In genomic region chr1:89198500-89199072, GRCh38 we compare ENCODE assay signal across 8 cellular contexts. TPM values are rescaled to one million over a fixed set of nuclear protein-coding genes. Genes with fewer than 3 reads are reported as not detected.
A peak's percentile ranks its signal among the peaks of the same experiment; 100 is the strongest.
DNase-seq lines count a peak whose midpoint lies in the region; ATAC-seq and TF ChIP-seq lines count a peak whose summit lies in the region.

GBP4 (minus strand) TSS chr1:89198942; CDS start chr1:89198834, 108 bp downstream.

- H3K27ac Mint-ChIP-seq in endothelial cell (ENCODE audit: unreplicated experiment) = peak within 1 kb of the TSS; percentile 82
- peak within 1 kb of the TSS; percentile 93 to 100 (median 97) for H3K27ac Mint-ChIP-seq in naive thymus-derived CD8-positive, alpha-beta T cell

- peaks cover 39% of the 10 kb centered on the region for H3K4me1 Mint-ChIP-seq in endothelial cell (ENCODE audit: unreplicated experiment)
- H3K4me1 Mint-ChIP-seq in naive thymus-derived CD8-positive, alpha-beta T cell = peaks cover 20 to 81% (median 69%) of the 10 kb centered on the region in 4 donors

- TF ChIP-seq CTCF in HL-60 (IDR thresholded peaks at IDR 0.05; ENCODE audit: insufficient read depth, low read length) (no peak), endothelial cell (IDR thresholded peaks at IDR 0.05; ENCODE audit: unreplicated experiment) (no peak)

- H3K9me3 Mint-ChIP-seq in endothelial cell (ENCODE audit: unreplicated experiment) = no peaks in the 10 kb centered on the region
- H3K9me3 Mint-ChIP-seq in naive thymus-derived CD8-positive, alpha-beta T cell = peaks cover 0 to 4% (median 2%) of the 10 kb centered on the region in 9 donors

- peak within 1 kb of the TSS; percentile 40 for H3K4me3 ChIP-seq in HL-60 (replicated peaks; ENCODE audit: insufficient read depth, low read length)
- H3K4me3 ChIP-seq in stomach smooth muscle (ENCODE audit: low read length in 2 of 2) = peak within 1 kb of the TSS; percentile 78 to 86

- H3K36me3 Mint-ChIP-seq in endothelial cell (ENCODE audit: low read depth, unreplicated experiment) = peaks cover 20% of the 10 kb centered on the region
- peaks cover 18 to 46% (median 32%) of the 10 kb centered on the region in 3 donors for H3K36me3 Mint-ChIP-seq in naive thymus-derived CD8-positive, alpha-beta T cell

- POLR2A ChIA-PET in naive thymus-derived CD8-positive, alpha-beta T cell (lab: Charles Lee) = interaction anchor here (1.0 to 3.0 kb wide), 6 partner anchors 61 to 113 kb away, joined by 3 to 12 read pairs (median 3); partner anchors contain the start of genes GBP2 and GBP5

- H3K27me3 Mint-ChIP-seq in endothelial cell (ENCODE audit: unreplicated experiment) = peaks cover 2% of the 10 kb centered on the region
- no peaks in the 10 kb centered on the region for H3K27me3 Mint-ChIP-seq in naive thymus-derived CD8-positive, alpha-beta T cell

- H3K9me3 ChIP-seq in stomach smooth muscle (ENCODE audit: control insufficient read depth in 2 of 2, low read length in 2 of 2) = no peaks in the 10 kb centered on the region

- H3K27ac ChIP-seq in HL-60 (replicated peaks) = no peak within 1 kb of the TSS
- peak within 1 kb of the TSS; percentile 1 for H3K27ac ChIP-seq in stomach smooth muscle (ENCODE audit: low read length)

- H3K4me3 Mint-ChIP-seq in endothelial cell (ENCODE audit: unreplicated experiment) = peak within 1 kb of the TSS; percentile 92
- peak within 1 kb of the TSS; percentile 90 to 99 (median 96) for H3K4me3 Mint-ChIP-seq in naive thymus-derived CD8-positive, alpha-beta T cell

- H3K4me1 ChIP-seq in stomach smooth muscle (ENCODE audit: control insufficient read depth, insufficient read depth, low read length) = no peaks in the 10 kb centered on the region

- peak; percentile 29 for DNase-seq in AG08395 (ENCODE audit: low spot score)
- DNase-seq in HL-60 (ENCODE audit: low read depth in 1 of 2, low spot score in 1 of 2) = no peak
- peak; percentile 11 to 25 for DNase-seq in activated CD8-positive, alpha-beta memory T cell treated with anti-CD3 and anti-CD28 coated beads for 1 hour (ENCODE audit: extremely low read depth in 1 of 2, low read depth in 1 of 2)
- DNase-seq in endothelial cell (ENCODE audit: low spot score) = peak; percentile 9
- DNase-seq in naive thymus-derived CD8-positive, alpha-beta T cell = peak; percentile 5 to 65 (median 32)
- DNase-seq in D341Med (ENCODE audit: low spot score) = no peak

- peak within 1 kb of the TSS; percentile 59 to 65 for H3K9ac ChIP-seq in stomach smooth muscle (ENCODE audit: low read length in 2 of 2)

- no peaks in the 10 kb centered on the region for H3K36me3 ChIP-seq in stomach smooth muscle (ENCODE audit: control insufficient read depth in 2 of 2, insufficient read depth in 2 of 2, low read length in 2 of 2)

- peaks cover 10% of the 10 kb centered on the region for H3K27me3 ChIP-seq in HL-60 (ENCODE audit: insufficient read depth, poor library complexity, severe bottlenecking)
- peaks cover 0 to 3% of the 10 kb centered on the region in 2 donors for H3K27me3 ChIP-seq in stomach smooth muscle (ENCODE audit: control insufficient read depth in 1 of 2, insufficient read depth in 2 of 2, low read length in 2 of 2)

- ATAC-seq in GM19328 (IDR thresholded peaks at IDR 0.05; ENCODE audit: unreplicated experiment) = peak; percentile 44
- ATAC-seq in naive thymus-derived CD8-positive, alpha-beta T cell = peak; percentile 71 to 76

RNA-seq across cellular contexts. Expression of gene GBP4, which starts in this region (rescaled TPM):
- total RNA-seq in endothelial cell (ENCODE audit: unreplicated experiment) = 75.5 TPM
- 10 to 100 TPM; 23.1 to 27.2 TPM for total RNA-seq in naive thymus-derived CD8-positive, alpha-beta T cell
- polyA plus RNA-seq in naive thymus-derived CD8-positive, alpha-beta T cell = 10 to 100 TPM; 32.3 to 37.5 (median 32.4) TPM

Comparison
In these comparisons a context has a peak if more than half of its experiments do, and no peak if none do; other contexts are left out.
1. DNase-seq: peak in AG08395 (single experiment), activated CD8-positive, alpha-beta memory T cell treated with anti-CD3 and anti-CD28 coated beads for 1 hour (2 of 2), endothelial cell (single experiment) and naive thymus-derived CD8-positive, alpha-beta T cell (10 of 10); none in HL-60 (0 of 2) and D341Med (single experiment).